ENCODE assay signal across 1 cellular context in genomic region chr11:126303623-126304456, GRCh38.
TF ChIP-seq lines count a peak whose summit lies in the region.

A gene with protein sequence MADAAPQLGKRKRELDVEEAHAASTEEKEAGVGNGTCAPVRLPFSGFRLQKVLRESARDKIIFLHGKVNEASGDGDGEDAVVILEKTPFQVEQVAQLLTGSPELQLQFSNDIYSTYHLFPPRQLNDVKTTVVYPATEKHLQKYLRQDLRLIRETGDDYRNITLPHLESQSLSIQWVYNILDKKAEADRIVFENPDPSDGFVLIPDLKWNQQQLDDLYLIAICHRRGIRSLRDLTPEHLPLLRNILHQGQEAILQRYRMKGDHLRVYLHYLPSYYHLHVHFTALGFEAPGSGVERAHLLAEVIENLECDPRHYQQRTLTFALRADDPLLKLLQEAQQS (plus strand): TSS chr11:126304060. CDS start chr11:126304081, 21 bp downstream.

TF ChIP-seq in HepG2, 621 proteins besides CTCF, POLR2A, EP300 and RAD21 (continued from another document and continues in another):
- TF ChIP-seq, protein P1, sequence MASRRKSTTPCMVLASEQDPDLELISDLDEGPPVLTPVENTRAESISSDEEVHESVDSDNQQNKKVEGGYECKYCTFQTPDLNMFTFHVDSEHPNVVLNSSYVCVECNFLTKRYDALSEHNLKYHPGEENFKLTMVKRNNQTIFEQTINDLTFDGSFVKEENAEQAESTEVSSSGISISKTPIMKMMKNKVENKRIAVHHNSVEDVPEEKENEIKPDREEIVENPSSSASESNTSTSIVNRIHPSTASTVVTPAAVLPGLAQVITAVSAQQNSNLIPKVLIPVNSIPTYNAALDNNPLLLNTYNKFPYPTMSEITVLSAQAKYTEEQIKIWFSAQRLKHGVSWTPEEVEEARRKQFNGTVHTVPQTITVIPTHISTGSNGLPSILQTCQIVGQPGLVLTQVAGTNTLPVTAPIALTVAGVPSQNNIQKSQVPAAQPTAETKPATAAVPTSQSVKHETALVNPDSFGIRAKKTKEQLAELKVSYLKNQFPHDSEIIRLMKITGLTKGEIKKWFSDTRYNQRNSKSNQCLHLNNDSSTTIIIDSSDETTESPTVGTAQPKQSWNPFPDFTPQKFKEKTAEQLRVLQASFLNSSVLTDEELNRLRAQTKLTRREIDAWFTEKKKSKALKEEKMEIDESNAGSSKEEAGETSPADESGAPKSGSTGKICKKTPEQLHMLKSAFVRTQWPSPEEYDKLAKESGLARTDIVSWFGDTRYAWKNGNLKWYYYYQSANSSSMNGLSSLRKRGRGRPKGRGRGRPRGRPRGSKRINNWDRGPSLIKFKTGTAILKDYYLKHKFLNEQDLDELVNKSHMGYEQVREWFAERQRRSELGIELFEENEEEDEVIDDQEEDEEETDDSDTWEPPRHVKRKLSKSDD (CRISPR knock-in tag; IDR thresholded peaks at IDR 0.05; ENCODE audit: low read depth), result peak; percentile 88; the same call in 1 of the 2 replicates
- TF ChIP-seq HES4 (CRISPR knock-in tag; IDR thresholded peaks at IDR 0.05; ENCODE audit: borderline replicate concordance) (peak; percentile 93; the same call in 1 of the 2 replicates), AGO2 (optimal IDR thresholded peaks at IDR 0.05; ENCODE audit: low read depth, low read length) (peak; percentile 96), MEF2D (CRISPR knock-in tag; IDR thresholded peaks at IDR 0.05) (0 out of 2 replicates have a peak, but pooled peaks have one; percentile 17), ZNF644 (CRISPR knock-in tag; IDR thresholded peaks at IDR 0.05; ENCODE audit: low read depth) (no peak), TRIM22 (IDR thresholded peaks at IDR 0.05) (no peak), DPF2 (CRISPR knock-in tag; IDR thresholded peaks at IDR 0.05; ENCODE audit: borderline replicate concordance, low read depth) (no peak), TGIF2 (CRISPR knock-in tag; IDR thresholded peaks at IDR 0.05) (0 out of 2 replicates have a peak, but pooled peaks have one; percentile 22), ETV5 (CRISPR knock-in tag; IDR thresholded peaks at IDR 0.05; ENCODE audit: borderline replicate concordance) (0 out of 2 replicates have a peak, but pooled peaks have one; percentile 36), ZNF572 (CRISPR knock-in tag; IDR thresholded peaks at IDR 0.05) (peak; percentile 96), KLF9 (CRISPR knock-in tag; IDR thresholded peaks at IDR 0.05; ENCODE audit: low read depth) (peak; percentile 70; the same call in 1 of the 2 replicates), EHMT2 (IDR thresholded peaks at IDR 0.05; ENCODE audit: borderline replicate concordance, low read depth, low read length) (no peak), NR2F1 (CRISPR knock-in tag; IDR thresholded peaks at IDR 0.05) (no peak), ZKSCAN1 (IDR thresholded peaks at IDR 0.05; ENCODE audit: low read length) (no peak), AHR (CRISPR knock-in tag; IDR thresholded peaks at IDR 0.05) (peak; percentile 98; the same call in 1 of the 2 replicates), CREBL2 (CRISPR knock-in tag; IDR thresholded peaks at IDR 0.05; ENCODE audit: borderline replicate concordance) (peak; percentile 85; the same call in 1 of the 2 replicates), PHF8 (CRISPR knock-in tag; IDR thresholded peaks at IDR 0.05) (peak; percentile 100), ZNF335 (CRISPR knock-in tag; IDR thresholded peaks at IDR 0.05) (peak; percentile 55; the same call in 1 of the 2 replicates), ZFX (CRISPR knock-in tag; IDR thresholded peaks at IDR 0.05; ENCODE audit: low read depth) (peak; percentile 100), ARHGAP35 (CRISPR knock-in tag; IDR thresholded peaks at IDR 0.05; ENCODE audit: borderline replicate concordance) (peak; percentile 92), ZMAT3 (CRISPR knock-in tag; conservative IDR thresholded peaks at IDR 0.05) (peak; percentile 83; the same call in 1 of the 2 replicates), KLF15 (CRISPR knock-in tag; IDR thresholded peaks at IDR 0.05; ENCODE audit: borderline replicate concordance) (no peak), POGK (CRISPR knock-in tag; conservative IDR thresholded peaks at IDR 0.05) (peak; percentile 65; the same call in 1 of the 2 replicates), TOE1 (CRISPR knock-in tag; IDR thresholded peaks at IDR 0.05) (no peak), XBP1 (CRISPR knock-in tag; IDR thresholded peaks at IDR 0.05) (no peak; the same call in 1 of the 2 replicates), PHF20 (CRISPR knock-in tag; IDR thresholded peaks at IDR 0.05) (peak; percentile 91)
- TF ChIP-seq, protein P2, sequence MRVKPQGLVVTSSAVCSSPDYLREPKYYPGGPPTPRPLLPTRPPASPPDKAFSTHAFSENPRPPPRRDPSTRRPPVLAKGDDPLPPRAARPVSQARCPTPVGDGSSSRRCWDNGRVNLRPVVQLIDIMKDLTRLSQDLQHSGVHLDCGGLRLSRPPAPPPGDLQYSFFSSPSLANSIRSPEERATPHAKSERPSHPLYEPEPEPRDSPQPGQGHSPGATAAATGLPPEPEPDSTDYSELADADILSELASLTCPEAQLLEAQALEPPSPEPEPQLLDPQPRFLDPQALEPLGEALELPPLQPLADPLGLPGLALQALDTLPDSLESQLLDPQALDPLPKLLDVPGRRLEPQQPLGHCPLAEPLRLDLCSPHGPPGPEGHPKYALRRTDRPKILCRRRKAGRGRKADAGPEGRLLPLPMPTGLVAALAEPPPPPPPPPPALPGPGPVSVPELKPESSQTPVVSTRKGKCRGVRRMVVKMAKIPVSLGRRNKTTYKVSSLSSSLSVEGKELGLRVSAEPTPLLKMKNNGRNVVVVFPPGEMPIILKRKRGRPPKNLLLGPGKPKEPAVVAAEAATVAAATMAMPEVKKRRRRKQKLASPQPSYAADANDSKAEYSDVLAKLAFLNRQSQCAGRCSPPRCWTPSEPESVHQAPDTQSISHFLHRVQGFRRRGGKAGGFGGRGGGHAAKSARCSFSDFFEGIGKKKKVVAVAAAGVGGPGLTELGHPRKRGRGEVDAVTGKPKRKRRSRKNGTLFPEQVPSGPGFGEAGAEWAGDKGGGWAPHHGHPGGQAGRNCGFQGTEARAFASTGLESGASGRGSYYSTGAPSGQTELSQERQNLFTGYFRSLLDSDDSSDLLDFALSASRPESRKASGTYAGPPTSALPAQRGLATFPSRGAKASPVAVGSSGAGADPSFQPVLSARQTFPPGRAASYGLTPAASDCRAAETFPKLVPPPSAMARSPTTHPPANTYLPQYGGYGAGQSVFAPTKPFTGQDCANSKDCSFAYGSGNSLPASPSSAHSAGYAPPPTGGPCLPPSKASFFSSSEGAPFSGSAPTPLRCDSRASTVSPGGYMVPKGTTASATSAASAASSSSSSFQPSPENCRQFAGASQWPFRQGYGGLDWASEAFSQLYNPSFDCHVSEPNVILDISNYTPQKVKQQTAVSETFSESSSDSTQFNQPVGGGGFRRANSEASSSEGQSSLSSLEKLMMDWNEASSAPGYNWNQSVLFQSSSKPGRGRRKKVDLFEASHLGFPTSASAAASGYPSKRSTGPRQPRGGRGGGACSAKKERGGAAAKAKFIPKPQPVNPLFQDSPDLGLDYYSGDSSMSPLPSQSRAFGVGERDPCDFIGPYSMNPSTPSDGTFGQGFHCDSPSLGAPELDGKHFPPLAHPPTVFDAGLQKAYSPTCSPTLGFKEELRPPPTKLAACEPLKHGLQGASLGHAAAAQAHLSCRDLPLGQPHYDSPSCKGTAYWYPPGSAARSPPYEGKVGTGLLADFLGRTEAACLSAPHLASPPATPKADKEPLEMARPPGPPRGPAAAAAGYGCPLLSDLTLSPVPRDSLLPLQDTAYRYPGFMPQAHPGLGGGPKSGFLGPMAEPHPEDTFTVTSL (CRISPR knock-in tag; IDR thresholded peaks at IDR 0.05; ENCODE audit: borderline replicate concordance), result no peak
- TF ChIP-seq, protein P3, sequence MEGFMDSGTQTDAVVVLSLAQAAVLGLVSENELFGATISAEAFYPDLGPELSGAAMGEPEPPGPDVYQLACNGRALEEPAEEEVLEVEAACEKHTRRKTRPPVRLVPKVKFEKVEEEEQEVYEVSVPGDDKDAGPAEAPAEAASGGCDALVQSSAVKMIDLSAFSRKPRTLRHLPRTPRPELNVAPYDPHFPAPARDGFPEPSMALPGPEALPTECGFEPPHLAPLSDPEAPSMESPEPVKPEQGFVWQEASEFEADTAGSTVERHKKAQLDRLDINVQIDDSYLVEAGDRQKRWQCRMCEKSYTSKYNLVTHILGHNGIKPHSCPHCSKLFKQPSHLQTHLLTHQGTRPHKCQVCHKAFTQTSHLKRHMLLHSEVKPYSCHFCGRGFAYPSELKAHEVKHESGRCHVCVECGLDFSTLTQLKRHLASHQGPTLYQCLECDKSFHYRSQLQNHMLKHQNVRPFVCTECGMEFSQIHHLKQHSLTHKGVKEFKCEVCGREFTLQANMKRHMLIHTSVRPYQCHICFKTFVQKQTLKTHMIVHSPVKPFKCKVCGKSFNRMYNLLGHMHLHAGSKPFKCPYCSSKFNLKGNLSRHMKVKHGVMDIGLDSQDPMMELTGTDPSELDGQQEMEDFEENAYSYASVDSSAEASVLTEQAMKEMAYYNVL (CRISPR knock-in tag; IDR thresholded peaks at IDR 0.05; ENCODE audit: borderline replicate concordance), result peak; percentile 75; the same call in 1 of the 2 replicates
- TF ChIP-seq, protein P4, sequence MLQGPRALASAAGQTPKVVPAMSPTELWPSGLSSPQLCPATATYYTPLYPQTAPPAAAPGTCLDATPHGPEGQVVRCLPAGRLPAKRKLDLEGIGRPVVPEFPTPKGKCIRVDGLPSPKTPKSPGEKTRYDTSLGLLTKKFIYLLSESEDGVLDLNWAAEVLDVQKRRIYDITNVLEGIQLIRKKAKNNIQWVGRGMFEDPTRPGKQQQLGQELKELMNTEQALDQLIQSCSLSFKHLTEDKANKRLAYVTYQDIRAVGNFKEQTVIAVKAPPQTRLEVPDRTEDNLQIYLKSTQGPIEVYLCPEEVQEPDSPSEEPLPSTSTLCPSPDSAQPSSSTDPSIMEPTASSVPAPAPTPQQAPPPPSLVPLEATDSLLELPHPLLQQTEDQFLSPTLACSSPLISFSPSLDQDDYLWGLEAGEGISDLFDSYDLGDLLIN (CRISPR knock-in tag; IDR thresholded peaks at IDR 0.05; ENCODE audit: borderline replicate concordance), result peak; percentile 78
- TF ChIP-seq, protein P5, sequence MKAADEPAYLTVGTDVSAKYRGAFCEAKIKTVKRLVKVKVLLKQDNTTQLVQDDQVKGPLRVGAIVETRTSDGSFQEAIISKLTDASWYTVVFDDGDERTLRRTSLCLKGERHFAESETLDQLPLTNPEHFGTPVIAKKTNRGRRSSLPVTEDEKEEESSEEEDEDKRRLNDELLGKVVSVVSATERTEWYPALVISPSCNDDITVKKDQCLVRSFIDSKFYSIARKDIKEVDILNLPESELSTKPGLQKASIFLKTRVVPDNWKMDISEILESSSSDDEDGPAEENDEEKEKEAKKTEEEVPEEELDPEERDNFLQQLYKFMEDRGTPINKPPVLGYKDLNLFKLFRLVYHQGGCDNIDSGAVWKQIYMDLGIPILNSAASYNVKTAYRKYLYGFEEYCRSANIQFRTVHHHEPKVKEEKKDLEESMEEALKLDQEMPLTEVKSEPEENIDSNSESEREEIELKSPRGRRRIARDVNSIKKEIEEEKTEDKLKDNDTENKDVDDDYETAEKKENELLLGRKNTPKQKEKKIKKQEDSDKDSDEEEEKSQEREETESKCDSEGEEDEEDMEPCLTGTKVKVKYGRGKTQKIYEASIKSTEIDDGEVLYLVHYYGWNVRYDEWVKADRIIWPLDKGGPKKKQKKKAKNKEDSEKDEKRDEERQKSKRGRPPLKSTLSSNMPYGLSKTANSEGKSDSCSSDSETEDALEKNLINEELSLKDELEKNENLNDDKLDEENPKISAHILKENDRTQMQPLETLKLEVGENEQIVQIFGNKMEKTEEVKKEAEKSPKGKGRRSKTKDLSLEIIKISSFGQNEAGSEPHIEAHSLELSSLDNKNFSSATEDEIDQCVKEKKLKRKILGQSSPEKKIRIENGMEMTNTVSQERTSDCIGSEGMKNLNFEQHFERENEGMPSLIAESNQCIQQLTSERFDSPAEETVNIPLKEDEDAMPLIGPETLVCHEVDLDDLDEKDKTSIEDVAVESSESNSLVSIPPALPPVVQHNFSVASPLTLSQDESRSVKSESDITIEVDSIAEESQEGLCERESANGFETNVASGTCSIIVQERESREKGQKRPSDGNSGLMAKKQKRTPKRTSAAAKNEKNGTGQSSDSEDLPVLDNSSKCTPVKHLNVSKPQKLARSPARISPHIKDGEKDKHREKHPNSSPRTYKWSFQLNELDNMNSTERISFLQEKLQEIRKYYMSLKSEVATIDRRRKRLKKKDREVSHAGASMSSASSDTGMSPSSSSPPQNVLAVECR (CRISPR knock-in tag; IDR thresholded peaks at IDR 0.05; ENCODE audit: borderline replicate concordance), result peak; percentile 92
- TF ChIP-seq, protein P6, sequence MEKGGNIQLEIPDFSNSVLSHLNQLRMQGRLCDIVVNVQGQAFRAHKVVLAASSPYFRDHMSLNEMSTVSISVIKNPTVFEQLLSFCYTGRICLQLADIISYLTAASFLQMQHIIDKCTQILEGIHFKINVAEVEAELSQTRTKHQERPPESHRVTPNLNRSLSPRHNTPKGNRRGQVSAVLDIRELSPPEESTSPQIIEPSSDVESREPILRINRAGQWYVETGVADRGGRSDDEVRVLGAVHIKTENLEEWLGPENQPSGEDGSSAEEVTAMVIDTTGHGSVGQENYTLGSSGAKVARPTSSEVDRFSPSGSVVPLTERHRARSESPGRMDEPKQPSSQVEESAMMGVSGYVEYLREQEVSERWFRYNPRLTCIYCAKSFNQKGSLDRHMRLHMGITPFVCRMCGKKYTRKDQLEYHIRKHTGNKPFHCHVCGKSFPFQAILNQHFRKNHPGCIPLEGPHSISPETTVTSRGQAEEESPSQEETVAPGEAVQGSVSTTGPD (CRISPR knock-in tag; IDR thresholded peaks at IDR 0.05), result no peak
- TF ChIP-seq, protein P7, sequence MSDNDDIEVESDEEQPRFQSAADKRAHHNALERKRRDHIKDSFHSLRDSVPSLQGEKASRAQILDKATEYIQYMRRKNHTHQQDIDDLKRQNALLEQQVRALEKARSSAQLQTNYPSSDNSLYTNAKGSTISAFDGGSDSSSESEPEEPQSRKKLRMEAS (IDR thresholded peaks at IDR 0.05), result peak; percentile 94
